In genomic region chrX:98407526-98408049, GRCh38 we compare ENCODE assay signal across 32 cellular contexts.
"Had no signal": no experiment of that assay in that cellular context is flagged by ENCODE, and none has a peak within 500 bp of the region (broad histone marks: within the 10 kb centered on the region; RNA-seq: fewer than 3 reads in every experiment).

No MANE protein-coding gene starts in this region.

- H3K4me1 Mint-ChIP-seq: activated CD4-positive, alpha-beta T cell treated with anti-CD3 and anti-CD28 coated beads for 36 hours; activated CD4-positive, alpha-beta T cell treated with anti-CD3 and anti-CD28 coated beads, Interleukin-2, amount 10 ng/mL, durations not matched to agents 24 days and 14 days; activated CD8-positive, alpha-beta memory T cell treated with anti-CD3 and anti-CD28 coated beads, Interleukin-2, amount 10 ng/mL, durations not matched to agents 7 days and 5 days; activated naive CD4-positive, alpha-beta T cell treated with anti-CD3 and anti-CD28 coated beads, Interleukin-2, amount 10 ng/mL, durations not matched to agents 7 days and 5 days; central memory CD8-positive, alpha-beta T cell had no signal

- H3K27ac Mint-ChIP-seq: activated CD4-positive, alpha-beta memory T cell treated with anti-CD3 and anti-CD28 coated beads for 36 hours; activated CD4-positive, alpha-beta T cell treated with anti-CD3 and anti-CD28 coated beads for 36 hours; activated CD4-positive, alpha-beta T cell treated with anti-CD3 and anti-CD28 coated beads, Interleukin-2, amount 10 ng/mL, durations not matched to agents 24 days and 14 days; activated CD8-positive, alpha-beta memory T cell treated with anti-CD3 and anti-CD28 coated beads, Interleukin-2, amount 10 ng/mL, durations not matched to agents 7 days and 5 days; activated CD8-positive, alpha-beta T cell treated with anti-CD3 and anti-CD28 coated beads, Interleukin-2, amount 10 ng/mL, durations not matched to agents 7 days and 5 days; activated naive CD4-positive, alpha-beta T cell treated with anti-CD3 and anti-CD28 coated beads, Interleukin-2, amount 10 ng/mL, durations not matched to agents 7 days and 5 days; activated naive CD8-positive, alpha-beta T cell; activated T-helper 1 cell treated with anti-CD3 and anti-CD28 coated beads, Interleukin-12 subunit alpha, Interleukin-12 subunit beta, Interleukin-2, Interleukin-4 antibody, amounts not matched to agents 30 ng/mL and 10 ng/mL and 1 ng/mL, durations not matched to agents 14 hours and 24 hours and 36 hours; activated T-helper 2 cell treated with anti-CD3 and anti-CD28 coated beads, Interferon-gamma antibody, Interleukin-2, Interleukin-4, amounts not matched to agents 10 μg/mL and 5 μg/mL and 100 μg/mL, durations not matched to agents 14 hours and 24 hours and 36 hours; dendritic cell treated with granulocyte-macrophage colony-stimulating factor and Interleukin-4, amounts not matched to agents 40 ng/mL and 50 ng/mL, for 4 days; effector memory CD8-positive, alpha-beta T cell had no signal

- H3K4me1 ChIP-seq: gastroesophageal sphincter, heart right ventricle had no signal

- H3K36me3 Mint-ChIP-seq: activated CD4-positive, alpha-beta memory T cell treated with anti-CD3 and anti-CD28 coated beads for 36 hours; activated CD8-positive, alpha-beta memory T cell treated with anti-CD3 and anti-CD28 coated beads, Interleukin-2, amount 10 ng/mL, durations not matched to agents 7 days and 5 days; activated naive CD4-positive, alpha-beta T cell treated with anti-CD3 and anti-CD28 coated beads, Interleukin-2, amount 10 ng/mL, durations not matched to agents 7 days and 5 days; activated naive CD8-positive, alpha-beta T cell had no signal

- ATAC-seq: activated CD4-positive, alpha-beta T cell treated with anti-CD3 and anti-CD28 coated beads for 36 hours; activated CD8-positive, alpha-beta memory T cell treated with anti-CD3 and anti-CD28 coated beads, Interleukin-2, amount 10 ng/mL, durations not matched to agents 7 days and 5 days; activated CD8-positive, alpha-beta T cell treated with anti-CD3 and anti-CD28 coated beads, Interleukin-2, amount 10 ng/mL, durations not matched to agents 7 days and 5 days; effector memory CD8-positive, alpha-beta T cell; gastroesophageal sphincter; heart right ventricle had no signal

- H3K9me3 Mint-ChIP-seq: activated CD4-positive, alpha-beta memory T cell treated with anti-CD3 and anti-CD28 coated beads for 36 hours; activated CD4-positive, alpha-beta T cell treated with anti-CD3 and anti-CD28 coated beads, Interleukin-2, amount 10 ng/mL, durations not matched to agents 24 days and 14 days; activated naive CD4-positive, alpha-beta T cell treated with anti-CD3 and anti-CD28 coated beads, Interleukin-2, amount 10 ng/mL, durations not matched to agents 7 days and 5 days; activated T-helper 1 cell treated with anti-CD3 and anti-CD28 coated beads, Interleukin-12 subunit alpha, Interleukin-12 subunit beta, Interleukin-2, Interleukin-4 antibody, amounts not matched to agents 30 ng/mL and 10 ng/mL and 1 ng/mL, durations not matched to agents 14 hours and 24 hours and 36 hours; dendritic cell treated with granulocyte-macrophage colony-stimulating factor and Interleukin-4, amounts not matched to agents 40 ng/mL and 50 ng/mL, for 4 days had no signal

- H3K27ac ChIP-seq: brain microvascular endothelial cell, coronary artery, epithelial cell of prostate, esophagus squamous epithelium, gastroesophageal sphincter, heart right ventricle had no signal

- H3K9me3 ChIP-seq: esophagus squamous epithelium, gastroesophageal sphincter, heart right ventricle had no signal

- H3K4me3 Mint-ChIP-seq: activated CD4-positive, alpha-beta memory T cell treated with anti-CD3 and anti-CD28 coated beads for 36 hours; activated CD4-positive, alpha-beta T cell treated with anti-CD3 and anti-CD28 coated beads for 36 hours; activated CD4-positive, alpha-beta T cell treated with anti-CD3 and anti-CD28 coated beads, Interleukin-2, amount 10 ng/mL, durations not matched to agents 24 days and 14 days; activated CD8-positive, alpha-beta memory T cell treated with anti-CD3 and anti-CD28 coated beads, Interleukin-2, amount 10 ng/mL, durations not matched to agents 7 days and 5 days; activated CD8-positive, alpha-beta T cell treated with anti-CD3 and anti-CD28 coated beads, Interleukin-2, amount 10 ng/mL, durations not matched to agents 7 days and 5 days; activated naive CD4-positive, alpha-beta T cell treated with anti-CD3 and anti-CD28 coated beads, Interleukin-2, amount 10 ng/mL, durations not matched to agents 7 days and 5 days; activated naive CD8-positive, alpha-beta T cell; activated T-helper 1 cell treated with anti-CD3 and anti-CD28 coated beads, Interleukin-12 subunit alpha, Interleukin-12 subunit beta, Interleukin-2, Interleukin-4 antibody, amounts not matched to agents 30 ng/mL and 10 ng/mL and 1 ng/mL, durations not matched to agents 14 hours and 24 hours and 36 hours; central memory CD8-positive, alpha-beta T cell; dendritic cell treated with granulocyte-macrophage colony-stimulating factor and Interleukin-4, amounts not matched to agents 40 ng/mL and 50 ng/mL, for 4 days; effector memory CD8-positive, alpha-beta T cell had no signal

- DNase-seq: activated CD4-positive, alpha-beta memory T cell treated with anti-CD3 and anti-CD28 coated beads for 36 hours; activated CD4-positive, alpha-beta T cell treated with anti-CD3 and anti-CD28 coated beads for 36 hours; activated CD4-positive, alpha-beta T cell treated with anti-CD3 and anti-CD28 coated beads, Interleukin-2, amount 10 ng/mL, durations not matched to agents 24 days and 14 days; activated CD4-positive, CD25-positive, alpha-beta regulatory T cell; activated CD4-positive, CD25-positive, alpha-beta regulatory T cell treated with anti-CD3 and anti-CD28 coated beads, Interleukin-2, amount 50 U/mL, for 72 hours; activated CD8-positive, alpha-beta memory T cell treated with anti-CD3 and anti-CD28 coated beads, Interleukin-2, amount 10 ng/mL, durations not matched to agents 7 days and 5 days; activated CD8-positive, alpha-beta memory T cell treated with anti-CD3 and anti-CD28 coated beads, Interleukin-2, amount 50 U/mL, for 4 hours; activated CD8-positive, alpha-beta T cell treated with anti-CD3 and anti-CD28 coated beads, Interleukin-2, amount 10 ng/mL, durations not matched to agents 7 days and 5 days; activated effector memory CD4-positive, alpha-beta T cell treated with anti-CD3 and anti-CD28 coated beads, Interleukin-2, amount 50 U/mL, for 16 hours; activated naive CD4-positive, alpha-beta T cell treated with anti-CD3 and anti-CD28 coated beads, Interleukin-2, amount 10 ng/mL, durations not matched to agents 7 days and 5 days; activated T-cell treated with anti-CD3 and anti-CD28 coated beads, Interleukin-2, amount 50 U/mL, for 1 hour; activated T-cell treated with anti-CD3 and anti-CD28 coated beads, Interleukin-2, amount 50 U/mL, for 48 hours; amniotic stem cell; anterior cingulate cortex; brain microvascular endothelial cell; effector CD4-positive, alpha-beta T cell; effector memory CD8-positive, alpha-beta T cell; esophagus squamous epithelium; foreskin melanocyte; heart right ventricle; T-helper 2 cell had no signal

- H3K36me3 ChIP-seq: brain microvascular endothelial cell, esophagus squamous epithelium, gastroesophageal sphincter, heart right ventricle had no signal

- H3K4me3 ChIP-seq: coronary artery, esophagus squamous epithelium, gastroesophageal sphincter, heart right ventricle had no signal

- FAIRE-seq: bronchial epithelial cell, endometrium, endothelial cell of umbilical vein had no signal

- H3K27me3 Mint-ChIP-seq: activated CD4-positive, alpha-beta memory T cell treated with anti-CD3 and anti-CD28 coated beads for 36 hours; activated CD4-positive, alpha-beta T cell treated with anti-CD3 and anti-CD28 coated beads for 36 hours; activated CD4-positive, alpha-beta T cell treated with anti-CD3 and anti-CD28 coated beads, Interleukin-2, amount 10 ng/mL, durations not matched to agents 24 days and 14 days; activated CD8-positive, alpha-beta memory T cell treated with anti-CD3 and anti-CD28 coated beads, Interleukin-2, amount 10 ng/mL, durations not matched to agents 7 days and 5 days; activated naive CD4-positive, alpha-beta T cell treated with anti-CD3 and anti-CD28 coated beads, Interleukin-2, amount 10 ng/mL, durations not matched to agents 7 days and 5 days; activated naive CD8-positive, alpha-beta T cell; central memory CD8-positive, alpha-beta T cell; dendritic cell treated with granulocyte-macrophage colony-stimulating factor and Interleukin-4, amounts not matched to agents 40 ng/mL and 50 ng/mL, for 4 days; effector memory CD8-positive, alpha-beta T cell had no signal

- H3K27me3 ChIP-seq: brain microvascular endothelial cell, esophagus squamous epithelium, gastroesophageal sphincter had no signal
